In the genomic region with DNA sequence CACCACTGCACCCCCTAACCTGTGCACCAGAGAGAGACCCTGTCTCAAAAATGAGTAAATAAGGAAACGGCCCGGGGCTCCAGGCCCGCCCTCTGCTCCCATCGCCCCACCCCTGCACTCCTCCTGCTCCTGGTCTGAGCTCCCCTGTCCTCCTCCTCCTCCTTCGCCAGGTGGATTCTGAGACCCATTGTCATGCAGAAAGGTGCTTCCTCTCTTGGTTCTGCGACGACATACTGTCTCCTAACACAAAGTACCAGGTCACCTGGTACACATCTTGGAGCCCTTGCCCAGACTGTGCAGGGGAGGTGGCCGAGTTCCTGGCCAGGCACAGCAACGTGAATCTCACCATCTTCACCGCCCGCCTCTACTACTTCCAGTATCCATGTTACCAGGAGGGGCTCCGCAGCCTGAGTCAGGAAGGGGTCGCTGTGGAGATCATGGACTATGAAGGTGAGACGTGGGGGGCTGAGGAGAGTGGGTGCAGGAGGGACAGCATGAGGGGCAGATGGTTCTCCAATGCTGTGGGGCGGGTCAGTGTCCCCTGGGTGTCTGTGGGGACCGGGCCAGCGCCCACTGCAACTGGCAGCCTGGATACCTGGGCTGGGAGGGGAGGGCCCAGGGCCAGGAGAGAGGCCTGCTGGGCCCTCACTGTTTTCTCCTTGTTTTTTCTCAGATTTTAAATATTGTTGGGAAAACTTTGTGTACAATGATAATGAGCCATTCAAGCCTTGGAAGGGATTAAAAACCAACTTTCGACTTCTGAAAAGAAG, we compare ENCODE assay signal across 1 cellular context.
TF ChIP-seq lines count a peak whose summit lies in the region.

No MANE protein-coding gene starts in this region.

TF ChIP-seq in GM23338, 12 proteins besides CTCF, POLR2A, EP300 and RAD21 (continued from another document):
- TF ChIP-seq, protein P1, sequence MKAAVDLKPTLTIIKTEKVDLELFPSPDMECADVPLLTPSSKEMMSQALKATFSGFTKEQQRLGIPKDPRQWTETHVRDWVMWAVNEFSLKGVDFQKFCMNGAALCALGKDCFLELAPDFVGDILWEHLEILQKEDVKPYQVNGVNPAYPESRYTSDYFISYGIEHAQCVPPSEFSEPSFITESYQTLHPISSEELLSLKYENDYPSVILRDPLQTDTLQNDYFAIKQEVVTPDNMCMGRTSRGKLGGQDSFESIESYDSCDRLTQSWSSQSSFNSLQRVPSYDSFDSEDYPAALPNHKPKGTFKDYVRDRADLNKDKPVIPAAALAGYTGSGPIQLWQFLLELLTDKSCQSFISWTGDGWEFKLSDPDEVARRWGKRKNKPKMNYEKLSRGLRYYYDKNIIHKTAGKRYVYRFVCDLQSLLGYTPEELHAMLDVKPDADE (IDR thresholded peaks at IDR 0.05): peak; percentile 48; the same call in 1 of the 2 replicates
- peak; percentile 26 for TF ChIP-seq STAT1 (IDR thresholded peaks at IDR 0.05; ENCODE audit: unreplicated experiment)
- TF ChIP-seq POLR2AphosphoS5 (IDR thresholded peaks at IDR 0.05; ENCODE audit: low read depth): peak; percentile 68
